Comparison of ENCODE assay signal across 27 cellular contexts in genomic region chr11:77791301-77791700, GRCh38. TPM values are rescaled to one million over a fixed set of nuclear protein-coding genes. Genes with fewer than 3 reads are reported as not detected.
DNase-seq lines count a peak whose midpoint lies in the region; ATAC-seq, FAIRE-seq and TF ChIP-seq lines count a peak whose summit lies in the region.
"Had no signal": no experiment of that assay in that cellular context is flagged by ENCODE, and none has a peak within 500 bp of the region (broad histone marks: within the 10 kb centered on the region; RNA-seq: fewer than 3 reads in every experiment).

No MANE protein-coding gene starts in this region.

- CTCF ChIA-PET in Panc1 (lab: Charles Lee) = no interaction called here

- peaks cover 86% of the 10 kb centered on the region for H3K4me1 Mint-ChIP-seq in stimulated activated effector memory CD8-positive, alpha-beta T cell treated with anti-CD3 and anti-CD28 coated beads, Interleukin-12 subunit alpha, Interleukin-12 subunit beta, amount 100 ng/mL, for 72 hours

- in situ Hi-C loops in HAP-1 (cut with MboI; ENCODE audit: low sequenced_read_pairs) = loop anchor here (25.0 kb wide), 1 partner anchor 771 kb away; the partner anchor contains the start of gene NARS2
- in situ Hi-C loops in Panc1 (cut with HindIII; ENCODE audit: low pct_unique_long_range_greater_than_20kb, low sequenced_read_pairs) = no loop called here

- ATAC-seq in Panc1 = no peak
- ATAC-seq in stimulated activated effector memory CD8-positive, alpha-beta T cell treated with anti-CD3 and anti-CD28 coated beads, Interleukin-12 subunit alpha, Interleukin-12 subunit beta, amount 100 ng/mL, for 72 hours = no peak
- ATAC-seq in GM19452 (IDR thresholded peaks at IDR 0.05; ENCODE audit: unreplicated experiment) = no peak

- POLR2A ChIA-PET in Panc1 (lab: Charles Lee) = no interaction called here

- H3K27ac Mint-ChIP-seq in stimulated activated effector memory CD8-positive, alpha-beta T cell treated with anti-CD3 and anti-CD28 coated beads, Interleukin-12 subunit alpha, Interleukin-12 subunit beta, amount 100 ng/mL, for 72 hours = peak overlapping the region; percentile 38
- H3K27ac Mint-ChIP-seq: CD14-positive monocyte; CD4-positive, CD25-positive, alpha-beta regulatory T cell had no signal

- H3K9me3 Mint-ChIP-seq in stimulated activated effector memory CD8-positive, alpha-beta T cell treated with anti-CD3 and anti-CD28 coated beads, Interleukin-12 subunit alpha, Interleukin-12 subunit beta, amount 100 ng/mL, for 72 hours = no peaks in the 10 kb centered on the region
- H3K9me3 Mint-ChIP-seq: CD8-positive, alpha-beta memory T cell had no signal

- H3K4me1 ChIP-seq in HAP-1 = peaks cover 23% of the 10 kb centered on the region
- no peaks in the 10 kb centered on the region for H3K4me1 ChIP-seq in Panc1 (ENCODE audit: control insufficient read depth, insufficient read depth, low read length)
- no peaks in the 10 kb centered on the region for H3K4me1 ChIP-seq in prostate gland (replicated peaks)
- H3K4me1 ChIP-seq: BE2C, BLaER1 had no signal

- TSS peak; percentile 10 for BruUV-seq in Panc1 (replicated peaks; lab: Mats Ljungman, UMichigan)

- DNase-seq in HAP-1 (ENCODE audit: low spot score in 2 of 2) (peak; percentile 90 to 92), Panc1 (ENCODE audit: low read depth, low spot score) (no peak), prostate gland (ENCODE audit: low spot score) (no peak), GM12892 (ENCODE audit: insufficient read length) (no peak)
- no peak for DNase-seq in stimulated activated effector memory CD8-positive, alpha-beta T cell treated with anti-CD3 and anti-CD28 coated beads, Interleukin-12 subunit alpha, Interleukin-12 subunit beta, amount 100 ng/mL, for 72 hours (ENCODE audit: low spot score in 2 of 2)
- DNase-seq: 8988T; ACHN; BE2C; C1 segment of cervical spinal cord; CD4-positive, alpha-beta memory T cell; CD4-positive, CD25-positive, alpha-beta regulatory T cell; CD8-positive, alpha-beta memory T cell; COR-L47; DMS 273 treated with DMSO at 0.1 percent for 48 hours; DMS153; DMS53; DMS79; DND-41; EL; GF-D8 had no signal

- intact Hi-C loops in Panc1 (cut with micrococcal nuclease; ENCODE audit: unreplicated experiment) = no loop called here
- intact Hi-C loops in prostate gland (cut with DNase I) = no loop called here

- H3K9me3 ChIP-seq in HAP-1 (peaks cover 12% of the 10 kb centered on the region; the same call in 1 of the 2 replicates), Panc1 (ENCODE audit: control insufficient read depth, insufficient read depth, low read depth, low read length) (no peaks in the 10 kb centered on the region; the same call in 1 of the 2 replicates), prostate gland (no peaks in the 10 kb centered on the region)
- H3K9me3 ChIP-seq: BE2C had no signal

- 90% methylated on average over 4 of the region's 4 CpGs for WGBS in prostate gland

- no peak for TF ChIP-seq CTCF in Panc1 (IDR thresholded peaks at IDR 0.05)
- TF ChIP-seq CTCF in prostate gland (IDR thresholded peaks at IDR 0.05) = no peak

- no peak overlapping the region for H3K4me3 Mint-ChIP-seq in stimulated activated effector memory CD8-positive, alpha-beta T cell treated with anti-CD3 and anti-CD28 coated beads, Interleukin-12 subunit alpha, Interleukin-12 subunit beta, amount 100 ng/mL, for 72 hours
- H3K4me3 Mint-ChIP-seq: CD14-positive monocyte had no signal

- no peak overlapping the region for H3K27ac ChIP-seq in Panc1 (ENCODE audit: low read length)
- H3K27ac ChIP-seq in prostate gland = no peak overlapping the region
- H3K27ac ChIP-seq: BLaER1 had no signal

- TF ChIP-seq POLR2A in prostate gland (IDR thresholded peaks at IDR 0.05) = no peak
- no peak for TF ChIP-seq POLR2A in GM12892 (IDR thresholded peaks at IDR 0.05; ENCODE audit: low read depth, low read length)

- H3K27me3 ChIP-seq in HAP-1 (ENCODE audit: low read depth) (no peaks in the 10 kb centered on the region), Panc1 (ENCODE audit: control insufficient read depth, insufficient read depth, low read length) (no peaks in the 10 kb centered on the region), prostate gland (replicated peaks; ENCODE audit: insufficient read depth) (no peaks in the 10 kb centered on the region)
- H3K27me3 ChIP-seq: BE2C, BLaER1 had no signal

- peaks cover 11% of the 10 kb centered on the region for H3K36me3 ChIP-seq in HAP-1 (replicated peaks)
- no peaks in the 10 kb centered on the region for H3K36me3 ChIP-seq in Panc1 (ENCODE audit: control insufficient read depth, insufficient read depth, low read length)
- no peaks in the 10 kb centered on the region for H3K36me3 ChIP-seq in prostate gland
- H3K36me3 ChIP-seq: BE2C had no signal

- H3K4me3 ChIP-seq in HAP-1 = peak overlapping the region; percentile 2; the same call in 1 of the 2 replicates
- no peak overlapping the region for H3K4me3 ChIP-seq in Panc1 (ENCODE audit: low read depth in 2 of 2, low read length in 2 of 2)
- no peak overlapping the region for H3K4me3 ChIP-seq in prostate gland
- H3K4me3 ChIP-seq: BLaER1 had no signal

- H3K36me3 Mint-ChIP-seq in stimulated activated effector memory CD8-positive, alpha-beta T cell treated with anti-CD3 and anti-CD28 coated beads, Interleukin-12 subunit alpha, Interleukin-12 subunit beta, amount 100 ng/mL, for 72 hours = peaks cover 20% of the 10 kb centered on the region

- FAIRE-seq in GM12892 (lab: Jason Lieb, UNC) = no peak
- FAIRE-seq: A204.1, G401.6, GM12891, GM18507 had no signal

RNA-seq across cellular contexts. Expression of gene RSF1, which starts 29.2 kb away (rescaled TPM):
- total RNA-seq in Panc1 (2021; ENCODE audit: unreplicated experiment) (83.0 TPM), prostate gland (10 to 100 TPM; 25.5 to 46.2 TPM)
- 41.6 TPM for polyA plus RNA-seq in Panc1 (2012; ENCODE audit: insufficient read length)
- 25.7 TPM for polyA plus RNA-seq in GM12892 (2012; ENCODE audit: missing spikeins)

RNA-seq across cellular contexts. Expression of gene AAMDC, which starts 29.6 kb away (rescaled TPM):
- total RNA-seq in Panc1 (2021; ENCODE audit: unreplicated experiment) (52.7 TPM), prostate gland (10 to 100 TPM; 27.0 to 27.5 TPM)
- 88.2 TPM for polyA plus RNA-seq in Panc1 (2012; ENCODE audit: insufficient read length)
- polyA plus RNA-seq in GM12892 (2012; ENCODE audit: missing spikeins) = 17.0 TPM

Comparison
In these comparisons a context has a peak if more than half of its experiments do, and no peak if none do; other contexts are left out.
1. DNase-seq: peak in HAP-1 (2 of 2); none in Panc1 (single experiment), stimulated activated effector memory CD8-positive, alpha-beta T cell treated with anti-CD3 and anti-CD28 coated beads, Interleukin-12 subunit alpha, Interleukin-12 subunit beta, amount 100 ng/mL, for 72 hours (0 of 2), prostate gland (single experiment) and GM12892 (single experiment).